Comparison of ENCODE assay signal across 1 cellular context in genomic region chr12:82174936-82175335, GRCh38.
TF ChIP-seq lines count a peak whose summit lies in the region.

No MANE protein-coding gene starts in this region.

TF ChIP-seq in WTC11, 78 proteins besides CTCF, POLR2A, EP300 and RAD21 (continued from another document):
- TF ChIP-seq ZNF425 (CRISPR knock-in tag; conservative IDR thresholded peaks at IDR 0.05) (no peak), MLX (CRISPR knock-in tag; IDR thresholded peaks at IDR 0.05) (no peak), ZNF416 (CRISPR knock-in tag; IDR thresholded peaks at IDR 0.05) (no peak)
